In the genomic region with DNA sequence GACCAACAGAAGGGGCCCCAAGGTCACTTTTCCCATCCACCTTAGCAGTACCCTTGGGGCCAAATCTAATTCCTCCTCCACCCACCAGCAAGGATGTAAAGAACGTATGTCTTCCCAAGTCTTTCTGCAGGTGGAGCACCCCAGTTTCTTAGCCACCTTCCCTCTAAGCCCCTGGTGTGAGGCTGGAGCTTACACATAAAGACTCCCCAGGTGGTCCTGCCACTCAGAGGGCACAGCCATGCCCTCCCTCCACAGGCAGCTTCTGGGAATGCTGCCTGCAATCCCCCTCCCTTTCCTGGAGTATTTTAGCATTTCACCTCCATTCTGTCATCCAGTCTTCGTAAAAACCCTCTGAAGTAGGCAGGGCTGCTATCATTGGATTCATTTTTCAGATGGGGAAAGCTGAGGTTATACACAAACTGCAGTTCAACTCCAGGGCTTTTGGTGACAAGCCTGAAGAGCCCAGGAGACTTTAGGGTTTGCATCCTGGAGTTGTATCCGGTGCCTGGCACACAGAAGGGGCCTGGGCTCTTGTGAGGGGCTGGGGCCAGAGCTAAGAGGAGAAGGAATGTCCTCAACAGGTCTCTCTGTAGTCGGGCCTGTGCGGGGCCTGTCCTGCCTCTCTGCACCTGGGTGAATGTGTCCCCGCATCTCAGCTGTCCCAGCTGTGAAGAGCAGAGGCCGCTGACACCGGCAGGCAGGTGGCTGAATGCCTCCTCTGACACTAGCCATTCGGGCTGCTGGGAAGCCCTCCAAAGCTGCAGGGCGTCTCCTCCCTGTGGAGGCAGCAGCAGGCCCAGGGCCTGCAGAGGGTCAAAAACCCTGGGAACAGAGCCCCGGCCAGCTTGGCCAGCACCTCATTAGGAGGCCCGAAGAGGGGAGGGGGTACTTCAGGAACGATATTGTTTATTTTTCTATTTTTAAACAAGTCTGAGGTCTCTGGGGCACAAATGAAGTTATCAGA, we compare ENCODE assay signal across 15 cellular contexts. TPM values are rescaled to one million over a fixed set of nuclear protein-coding genes. Genes with fewer than 3 reads are reported as not detected.
DNase-seq lines count a peak whose midpoint lies in the region; ATAC-seq, FAIRE-seq and TF ChIP-seq lines count a peak whose summit lies in the region.
"Had no signal": no experiment of that assay in that cellular context is flagged by ENCODE, and none has a peak within 500 bp of the region (broad histone marks: within the 10 kb centered on the region; RNA-seq: fewer than 3 reads in every experiment).

No MANE protein-coding gene starts in this region.

- H3K4me3 Mint-ChIP-seq in GM23338, result no peak overlapping the region
- H3K4me3 Mint-ChIP-seq: CD4-positive, CD25-positive, alpha-beta regulatory T cell; HFFc6; neural crest cell had no signal

- no peaks in the 10 kb centered on the region for H3K36me3 Mint-ChIP-seq in GM23338 (ENCODE audit: low read depth)
- H3K36me3 Mint-ChIP-seq: CD4-positive, CD25-positive, alpha-beta regulatory T cell had no signal

- H3K9me3 Mint-ChIP-seq in GM23338, result no peaks in the 10 kb centered on the region
- H3K9me3 Mint-ChIP-seq: HFFc6, neural crest cell had no signal

- H3K27me3 ChIP-seq in GM23338 (ENCODE audit: insufficient read depth) (no peaks in the 10 kb centered on the region), cardiac muscle cell (no peaks in the 10 kb centered on the region)

- no peak overlapping the region for H3K9ac ChIP-seq in kidney (ENCODE audit: low read length in 2 of 2)

- H3K27ac ChIP-seq in GM23338 (ENCODE audit: low read depth) (no peak overlapping the region), cardiac muscle cell (peak overlapping the region; percentile 75), kidney (ENCODE audit: low read depth in 2 of 2, low read length in 2 of 2) (no peak overlapping the region)

- intact Hi-C loops in posterior vena cava (cut with DNase I), result no loop called here
- intact Hi-C loops in kidney (cut with DNase I), result no loop called here

- H3K27me3 Mint-ChIP-seq in GM23338 (ENCODE audit: insufficient read depth, low read depth, poor library complexity), result peaks cover 20% of the 10 kb centered on the region

- H3K4me3 ChIP-seq in GM23338, result no peak overlapping the region
- H3K4me3 ChIP-seq in cardiac muscle cell, result no peak overlapping the region
- H3K4me3 ChIP-seq in kidney (ENCODE audit: low read length in 2 of 2), result no peak overlapping the region

- DNase-seq in GM23338 (ENCODE audit: low spot score) (peak; percentile 57), NCI-H345 treated with DMSO at 0.1 percent for 48 hours (lab: John Stamatoyannopoulos, UW; ENCODE audit: unreplicated experiment) (peak; percentile 67), cardiac muscle cell (ENCODE audit: low read depth in 1 of 2, low spot score in 1 of 2) (peak in 1 of 2 donors; percentile 28), posterior vena cava (ENCODE audit: low spot score) (peak; percentile 78), kidney (no peak), CD1c-positive myeloid dendritic cell (ENCODE audit: extremely low spot score) (no peak)
- DNase-seq: activated CD4-positive, CD25-positive, alpha-beta regulatory T cell treated with anti-CD3 and anti-CD28 coated beads, Interleukin-2, amount 50 U/mL, for 72 hours; CD4-positive, CD25-positive, alpha-beta regulatory T cell; erythroblast; HFFc6; NCI-H748 treated with DMSO at 0.1 percent for 48 hours had no signal

- no peaks in the 10 kb centered on the region for H3K9me2 ChIP-seq in GM23338 (ENCODE audit: insufficient read depth)

- no peaks in the 10 kb centered on the region for H3K36me3 ChIP-seq in GM23338 (ENCODE audit: insufficient read depth)
- no peaks in the 10 kb centered on the region for H3K36me3 ChIP-seq in cardiac muscle cell
- H3K36me3 ChIP-seq in kidney (ENCODE audit: control insufficient read depth in 1 of 2, insufficient read depth in 2 of 2, low read length in 2 of 2), result no peaks in the 10 kb centered on the region

- no peak for FAIRE-seq in kidney (lab: Jason Lieb, UNC)
- FAIRE-seq: bronchial epithelial cell had no signal

- peaks cover 6% of the 10 kb centered on the region; the same call in 1 of the 2 replicates for H3K4me1 ChIP-seq in GM23338 (ENCODE audit: insufficient read depth)
- H3K4me1 ChIP-seq in cardiac muscle cell (ENCODE audit: low read depth), result peaks cover 31% of the 10 kb centered on the region
- no peaks in the 10 kb centered on the region for H3K4me1 ChIP-seq in kidney (ENCODE audit: control insufficient read depth in 1 of 2, insufficient read depth in 1 of 2, low read depth in 1 of 2, low read length in 2 of 2)

- H3K4me2 ChIP-seq in GM23338, result peak overlapping the region; percentile 48; the same call in 1 of the 2 replicates

- H3F3A ChIP-seq in GM23338 (replicated peaks; ENCODE audit: low read depth), result no peaks in the 10 kb centered on the region

- H3K9me3 ChIP-seq in cardiac muscle cell (ENCODE audit: low read depth) (no peaks in the 10 kb centered on the region), kidney (ENCODE audit: control insufficient read depth in 1 of 2, low read length in 2 of 2) (no peaks in the 10 kb centered on the region)

- no peak overlapping the region for H3K27ac Mint-ChIP-seq in GM23338
- H3K27ac Mint-ChIP-seq: CD4-positive, CD25-positive, alpha-beta regulatory T cell; HFFc6 had no signal

- H4K20me1 ChIP-seq in GM23338 (replicated peaks; ENCODE audit: insufficient read depth), result no peaks in the 10 kb centered on the region

- ATAC-seq in GM23338 (peak; percentile 46), GM21717 (IDR thresholded peaks at IDR 0.05; ENCODE audit: unreplicated experiment) (no peak), GM19397 (IDR thresholded peaks at IDR 0.05; ENCODE audit: unreplicated experiment) (no peak)

- no peaks in the 10 kb centered on the region for H3K79me2 ChIP-seq in GM23338 (replicated peaks; ENCODE audit: insufficient read depth)

- TF ChIP-seq CTCF in GM23338 (conservative IDR thresholded peaks at IDR 0.05; ENCODE audit: low read depth in 2 of 2), result no peak
- TF ChIP-seq CTCF in cardiac muscle cell (IDR thresholded peaks at IDR 0.05; ENCODE audit: low read depth, low read length), result no peak
- no peak for TF ChIP-seq CTCF in kidney (IDR thresholded peaks at IDR 0.05; ENCODE audit: borderline replicate concordance, extremely low read depth, insufficient read depth)

- no peak overlapping the region for H2AFZ ChIP-seq in GM23338

- peaks cover 46% of the 10 kb centered on the region for H3K4me1 Mint-ChIP-seq in GM23338

TF ChIP-seq in GM23338, 12 proteins besides CTCF, POLR2A, EP300 and RAD21 (continues in another document):
- TF ChIP-seq ZNF114 (CRISPR knock-in tag; IDR thresholded peaks at IDR 0.05), result no peak
- no peak for TF ChIP-seq JUNB (IDR thresholded peaks at IDR 0.05; ENCODE audit: unreplicated experiment)
- TF ChIP-seq, protein P1, sequence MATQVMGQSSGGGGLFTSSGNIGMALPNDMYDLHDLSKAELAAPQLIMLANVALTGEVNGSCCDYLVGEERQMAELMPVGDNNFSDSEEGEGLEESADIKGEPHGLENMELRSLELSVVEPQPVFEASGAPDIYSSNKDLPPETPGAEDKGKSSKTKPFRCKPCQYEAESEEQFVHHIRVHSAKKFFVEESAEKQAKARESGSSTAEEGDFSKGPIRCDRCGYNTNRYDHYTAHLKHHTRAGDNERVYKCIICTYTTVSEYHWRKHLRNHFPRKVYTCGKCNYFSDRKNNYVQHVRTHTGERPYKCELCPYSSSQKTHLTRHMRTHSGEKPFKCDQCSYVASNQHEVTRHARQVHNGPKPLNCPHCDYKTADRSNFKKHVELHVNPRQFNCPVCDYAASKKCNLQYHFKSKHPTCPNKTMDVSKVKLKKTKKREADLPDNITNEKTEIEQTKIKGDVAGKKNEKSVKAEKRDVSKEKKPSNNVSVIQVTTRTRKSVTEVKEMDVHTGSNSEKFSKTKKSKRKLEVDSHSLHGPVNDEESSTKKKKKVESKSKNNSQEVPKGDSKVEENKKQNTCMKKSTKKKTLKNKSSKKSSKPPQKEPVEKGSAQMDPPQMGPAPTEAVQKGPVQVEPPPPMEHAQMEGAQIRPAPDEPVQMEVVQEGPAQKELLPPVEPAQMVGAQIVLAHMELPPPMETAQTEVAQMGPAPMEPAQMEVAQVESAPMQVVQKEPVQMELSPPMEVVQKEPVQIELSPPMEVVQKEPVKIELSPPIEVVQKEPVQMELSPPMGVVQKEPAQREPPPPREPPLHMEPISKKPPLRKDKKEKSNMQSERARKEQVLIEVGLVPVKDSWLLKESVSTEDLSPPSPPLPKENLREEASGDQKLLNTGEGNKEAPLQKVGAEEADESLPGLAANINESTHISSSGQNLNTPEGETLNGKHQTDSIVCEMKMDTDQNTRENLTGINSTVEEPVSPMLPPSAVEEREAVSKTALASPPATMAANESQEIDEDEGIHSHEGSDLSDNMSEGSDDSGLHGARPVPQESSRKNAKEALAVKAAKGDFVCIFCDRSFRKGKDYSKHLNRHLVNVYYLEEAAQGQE (IDR thresholded peaks at IDR 0.05; ENCODE audit: unreplicated experiment), result no peak
- TF ChIP-seq EZH2 (IDR thresholded peaks at IDR 0.05; ENCODE audit: low read depth, unreplicated experiment), result no peak
- no peak for TF ChIP-seq ZNF331 (CRISPR knock-in tag; IDR thresholded peaks at IDR 0.05; ENCODE audit: low read depth)
- TF ChIP-seq EZH2phosphoT487 (IDR thresholded peaks at IDR 0.05; ENCODE audit: unreplicated experiment), result no peak
- TF ChIP-seq POLR2AphosphoS5 (IDR thresholded peaks at IDR 0.05; ENCODE audit: low read depth), result no peak

RNA-seq across cellular contexts. Expression of a gene that starts 27.6 kb away (rescaled TPM):
- not detected in 2 replicates for total RNA-seq in GM23338 (2014; rRNA removed; shearing (Covaris generic))
- not detected in 2 replicates for polyA plus RNA-seq in GM23338 (2016; fragmentation: Nextera tagmentation; extraction: Ambion mirVana)
- 0.49 TPM in 1 of 2 replicates, not detected in the other for total RNA-seq in cardiac muscle cell
- not detected in 2 replicates for polyA plus RNA-seq in cardiac muscle cell
- total RNA-seq in posterior vena cava, result not detected
- total RNA-seq in kidney, result not detected
- polyA plus RNA-seq in kidney (ENCODE audit: insufficient read depth, low read depth, low replicate concordance), result not detected
- total RNA-seq: bronchial epithelial cell; CD4-positive, CD25-positive, alpha-beta regulatory T cell; HFFc6; neural crest cell had no signal
- polyA plus RNA-seq: CD4-positive, CD25-positive, alpha-beta regulatory T cell had no signal

Comparison
In these comparisons a context has a peak if more than half of its experiments do, and no peak if none do; other contexts are left out.
1. DNase-seq: peak in GM23338 (single experiment), NCI-H345 treated with DMSO at 0.1 percent for 48 hours (single experiment) and posterior vena cava (single experiment); none in kidney (single experiment) and CD1c-positive myeloid dendritic cell (single experiment).